In the genomic region with DNA sequence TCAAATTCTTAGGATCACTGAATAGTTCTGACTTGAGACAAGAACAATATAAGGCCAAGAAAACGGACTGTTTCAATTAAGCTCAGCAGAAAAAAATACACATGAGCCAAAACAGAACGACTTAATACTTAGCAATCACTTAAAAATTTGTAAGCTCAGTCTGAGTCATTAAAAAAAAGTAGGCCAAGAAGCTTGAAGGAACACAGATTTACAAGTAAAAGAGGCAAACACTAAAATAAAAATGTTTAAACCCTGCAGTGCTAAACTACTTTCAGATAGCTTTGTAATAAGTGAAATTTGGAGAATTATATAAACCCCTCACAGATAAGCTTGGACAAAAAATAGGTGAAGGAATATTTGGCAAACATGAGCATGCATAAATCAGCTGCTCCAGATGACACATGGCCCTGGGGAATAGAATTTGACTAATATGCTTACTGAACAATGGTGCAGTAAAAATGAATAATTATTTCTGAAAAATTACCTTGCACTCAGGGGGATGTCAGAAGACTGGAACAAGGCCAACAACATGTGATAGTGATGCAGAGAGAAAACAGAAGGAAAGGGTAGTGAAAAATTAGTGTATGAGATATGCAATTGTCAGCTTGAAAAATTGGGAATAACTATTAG, we compare ENCODE assay signal across 11 cellular contexts. TPM values are rescaled to one million over a fixed set of nuclear protein-coding genes. Genes with fewer than 3 reads are reported as not detected.
A peak's percentile ranks its signal among the peaks of the same experiment; 100 is the strongest.
DNase-seq lines count a peak whose midpoint lies in the region; ATAC-seq and TF ChIP-seq lines count a peak whose summit lies in the region.
"Had no signal": no experiment of that assay in that cellular context is flagged by ENCODE, and none has a peak within 500 bp of the region (broad histone marks: within the 10 kb centered on the region; RNA-seq: fewer than 3 reads in every experiment).

No MANE protein-coding gene starts in this region.

- H3K4me1 ChIP-seq in left lung (peaks cover 0 to 7% of the 10 kb centered on the region in 2 donors), GM23338 (ENCODE audit: insufficient read depth) (peaks cover 13% of the 10 kb centered on the region)

- H3K27ac ChIP-seq in AG04450 (ENCODE audit: low read depth, low read length), result no peak overlapping the region
- peak overlapping the region; percentile 61 for H3K27ac ChIP-seq in left lung
- H3K27ac ChIP-seq in GM23338 (ENCODE audit: low read depth), result no peak overlapping the region

- peaks cover 5% of the 10 kb centered on the region for H3K27me3 Mint-ChIP-seq in brain
- H3K27me3 Mint-ChIP-seq in GM23338 (ENCODE audit: insufficient read depth, low read depth, poor library complexity), result peaks cover 10% of the 10 kb centered on the region

- no peaks in the 10 kb centered on the region for H4K20me1 ChIP-seq in GM23338 (replicated peaks; ENCODE audit: insufficient read depth)

- H3K36me3 ChIP-seq in MG63, result no peaks in the 10 kb centered on the region
- no peaks in the 10 kb centered on the region for H3K36me3 ChIP-seq in left lung
- no peaks in the 10 kb centered on the region for H3K36me3 ChIP-seq in GM23338 (ENCODE audit: insufficient read depth)

- DNase-seq in AG04450 (ENCODE audit: low read depth, low spot score) (peak; percentile 68), MG63 (peak; percentile 51), left lung (no peak), NCI-H187 (lab: John Stamatoyannopoulos, UW) (no peak), GM23338 (ENCODE audit: low spot score) (no peak)
- DNase-seq in effector CD4-positive, alpha-beta T cell, result no peak
- DNase-seq: activated naive CD4-positive, alpha-beta T cell treated with anti-CD3 and anti-CD28 coated beads, Interleukin-2, amount 10 ng/mL, durations not matched to agents 7 days and 5 days; left colon had no signal

- H3K4me3 ChIP-seq in AG04450 (ENCODE audit: low read depth, low read length), result no peak overlapping the region
- H3K4me3 ChIP-seq in MG63, result no peak overlapping the region
- H3K4me3 ChIP-seq in left lung, result no peak overlapping the region
- H3K4me3 ChIP-seq in GM23338, result no peak overlapping the region

- H3K36me3 Mint-ChIP-seq in brain (no peaks in the 10 kb centered on the region), GM23338 (ENCODE audit: low read depth) (no peaks in the 10 kb centered on the region)
- H3K36me3 Mint-ChIP-seq: activated naive CD4-positive, alpha-beta T cell treated with anti-CD3 and anti-CD28 coated beads, Interleukin-2, amount 10 ng/mL, durations not matched to agents 7 days and 5 days had no signal

- H3K27ac Mint-ChIP-seq in brain (peak overlapping the region in 4 of 5 experiments; percentile 9 to 89 (median 72)), GM23338 (no peak overlapping the region)
- H3K27ac Mint-ChIP-seq: activated naive CD4-positive, alpha-beta T cell treated with anti-CD3 and anti-CD28 coated beads, Interleukin-2, amount 10 ng/mL, durations not matched to agents 7 days and 5 days had no signal

- peaks cover 59% of the 10 kb centered on the region for H3K4me1 Mint-ChIP-seq in brain
- H3K4me1 Mint-ChIP-seq in GM23338, result peaks cover 41% of the 10 kb centered on the region
- H3K4me1 Mint-ChIP-seq: activated naive CD4-positive, alpha-beta T cell treated with anti-CD3 and anti-CD28 coated beads, Interleukin-2, amount 10 ng/mL, durations not matched to agents 7 days and 5 days had no signal

- H3K4me2 ChIP-seq in GM23338, result no peak overlapping the region

- POLR2A ChIA-PET in AG04450 (lab: Yijun Ruan, JAX), result interaction anchor here (0.5 to 1.6 kb wide), 3 partner anchors 9 to 64 kb away, joined by 3 to 7 read pairs (median 4); no protein-coding TSS in a partner anchor

- H3K27me3 ChIP-seq in AG04450 (ENCODE audit: control insufficient read depth, insufficient read depth, low read length), result no peaks in the 10 kb centered on the region
- no peaks in the 10 kb centered on the region for H3K27me3 ChIP-seq in MG63
- H3K27me3 ChIP-seq in left lung, result no peaks in the 10 kb centered on the region
- peaks cover 32% of the 10 kb centered on the region for H3K27me3 ChIP-seq in GM23338 (ENCODE audit: insufficient read depth)

- no peaks in the 10 kb centered on the region for H3F3A ChIP-seq in GM23338 (replicated peaks; ENCODE audit: low read depth)

- no peaks in the 10 kb centered on the region for H3K9me2 ChIP-seq in GM23338 (ENCODE audit: insufficient read depth)

- intact Hi-C loops in left lung (cut with DNase I), result no loop called here

- peak overlapping the region in 2 of 5 experiments; percentile 2 to 27 for H3K4me3 Mint-ChIP-seq in brain
- no peak overlapping the region for H3K4me3 Mint-ChIP-seq in GM23338
- H3K4me3 Mint-ChIP-seq: activated naive CD4-positive, alpha-beta T cell treated with anti-CD3 and anti-CD28 coated beads, Interleukin-2, amount 10 ng/mL, durations not matched to agents 7 days and 5 days had no signal

- TF ChIP-seq CTCF in AG04450 (IDR thresholded peaks at IDR 0.05; ENCODE audit: low read depth, low read length) (no peak), brain (conservative IDR thresholded peaks at IDR 0.05) (no peak), left lung (IDR thresholded peaks at IDR 0.05) (no peak), GM23338 (conservative IDR thresholded peaks at IDR 0.05; ENCODE audit: low read depth in 2 of 2) (no peak)

- CTCF ChIA-PET in AG04450 (lab: Charles Lee), result interaction anchor here (0.8 kb wide), 1 partner anchor 366 kb away, joined by 4 read pairs; no protein-coding TSS in a partner anchor

- H3K9me3 Mint-ChIP-seq in brain (no peaks in the 10 kb centered on the region), GM23338 (no peaks in the 10 kb centered on the region)
- H3K9me3 Mint-ChIP-seq: activated naive CD4-positive, alpha-beta T cell treated with anti-CD3 and anti-CD28 coated beads, Interleukin-2, amount 10 ng/mL, durations not matched to agents 7 days and 5 days had no signal

- ATAC-seq in left lung (peak; percentile 69), GM23338 (no peak), GM18517 (IDR thresholded peaks at IDR 0.05; ENCODE audit: unreplicated experiment) (no peak)
- ATAC-seq: left colon had no signal

- H3K9me3 ChIP-seq in AG04450 (ENCODE audit: control insufficient read depth, insufficient read depth, low read length) (no peaks in the 10 kb centered on the region), MG63 (no peaks in the 10 kb centered on the region), left lung (no peaks in the 10 kb centered on the region)

- H3K79me2 ChIP-seq in GM23338 (replicated peaks; ENCODE audit: insufficient read depth), result no peaks in the 10 kb centered on the region

- H2AFZ ChIP-seq in GM23338, result no peak overlapping the region

TF ChIP-seq in GM23338, 12 proteins besides CTCF, POLR2A, EP300 and RAD21 (continues in another document):
- TF ChIP-seq POLR2AphosphoS5 (IDR thresholded peaks at IDR 0.05; ENCODE audit: low read depth), result no peak
- no peak for TF ChIP-seq EZH2phosphoT487 (IDR thresholded peaks at IDR 0.05; ENCODE audit: unreplicated experiment)
- no peak for TF ChIP-seq EZH2 (IDR thresholded peaks at IDR 0.05; ENCODE audit: low read depth, unreplicated experiment)
- no peak for TF ChIP-seq JUNB (IDR thresholded peaks at IDR 0.05; ENCODE audit: unreplicated experiment)
- no peak for TF ChIP-seq STAT1 (IDR thresholded peaks at IDR 0.05; ENCODE audit: unreplicated experiment)
- TF ChIP-seq, protein P1, sequence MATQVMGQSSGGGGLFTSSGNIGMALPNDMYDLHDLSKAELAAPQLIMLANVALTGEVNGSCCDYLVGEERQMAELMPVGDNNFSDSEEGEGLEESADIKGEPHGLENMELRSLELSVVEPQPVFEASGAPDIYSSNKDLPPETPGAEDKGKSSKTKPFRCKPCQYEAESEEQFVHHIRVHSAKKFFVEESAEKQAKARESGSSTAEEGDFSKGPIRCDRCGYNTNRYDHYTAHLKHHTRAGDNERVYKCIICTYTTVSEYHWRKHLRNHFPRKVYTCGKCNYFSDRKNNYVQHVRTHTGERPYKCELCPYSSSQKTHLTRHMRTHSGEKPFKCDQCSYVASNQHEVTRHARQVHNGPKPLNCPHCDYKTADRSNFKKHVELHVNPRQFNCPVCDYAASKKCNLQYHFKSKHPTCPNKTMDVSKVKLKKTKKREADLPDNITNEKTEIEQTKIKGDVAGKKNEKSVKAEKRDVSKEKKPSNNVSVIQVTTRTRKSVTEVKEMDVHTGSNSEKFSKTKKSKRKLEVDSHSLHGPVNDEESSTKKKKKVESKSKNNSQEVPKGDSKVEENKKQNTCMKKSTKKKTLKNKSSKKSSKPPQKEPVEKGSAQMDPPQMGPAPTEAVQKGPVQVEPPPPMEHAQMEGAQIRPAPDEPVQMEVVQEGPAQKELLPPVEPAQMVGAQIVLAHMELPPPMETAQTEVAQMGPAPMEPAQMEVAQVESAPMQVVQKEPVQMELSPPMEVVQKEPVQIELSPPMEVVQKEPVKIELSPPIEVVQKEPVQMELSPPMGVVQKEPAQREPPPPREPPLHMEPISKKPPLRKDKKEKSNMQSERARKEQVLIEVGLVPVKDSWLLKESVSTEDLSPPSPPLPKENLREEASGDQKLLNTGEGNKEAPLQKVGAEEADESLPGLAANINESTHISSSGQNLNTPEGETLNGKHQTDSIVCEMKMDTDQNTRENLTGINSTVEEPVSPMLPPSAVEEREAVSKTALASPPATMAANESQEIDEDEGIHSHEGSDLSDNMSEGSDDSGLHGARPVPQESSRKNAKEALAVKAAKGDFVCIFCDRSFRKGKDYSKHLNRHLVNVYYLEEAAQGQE (IDR thresholded peaks at IDR 0.05; ENCODE audit: unreplicated experiment), result no peak
- TF ChIP-seq ZNF114 (CRISPR knock-in tag; IDR thresholded peaks at IDR 0.05), result no peak
- no peak for TF ChIP-seq ZNF331 (CRISPR knock-in tag; IDR thresholded peaks at IDR 0.05; ENCODE audit: low read depth)

RNA-seq across cellular contexts. Expression of a gene that starts 49.6 kb away (rescaled TPM):
- 2.4 and 2.6 TPM in 2 replicates for polyA plus RNA-seq in AG04450 (2011; rRNA removed)
- polyA minus RNA-seq in AG04450 (2011; rRNA and poly(A)+ RNA removed), result 2.7 and 5.3 TPM in 2 replicates
- total RNA-seq in MG63 (2014; rRNA removed; shearing (Covaris generic); ENCODE audit: low replicate concordance), result 7.4 and 16.5 TPM in 2 replicates
- 6.6 TPM for polyA plus RNA-seq in brain (ENCODE audit: insufficient read depth, low read depth, low replicate concordance)
- total RNA-seq in left lung, result 1 to 10 TPM; 2.5 TPM
- total RNA-seq in GM23338 (2014; rRNA removed; shearing (Covaris generic)), result 5.4 and 7.3 TPM in 2 replicates
- polyA plus RNA-seq in GM23338 (2016; fragmentation: Nextera tagmentation; extraction: Ambion mirVana), result 5.0 and 6.4 TPM in 2 replicates
- total RNA-seq: T-helper 2 cell treated with Interferon-gamma antibody and Interleukin-4, amounts not matched to agents 100 ng/mL and 5 ng/mL, for 36 hours had no signal

Comparison
In these comparisons a context has a peak if more than half of its experiments do, and no peak if none do; other contexts are left out.
1. DNase-seq: peak in AG04450 (single experiment) and MG63 (single experiment); none in left lung (0 of 2), NCI-H187 (0 of 2), GM23338 (single experiment) and effector CD4-positive, alpha-beta T cell (single experiment).
2. H3K27ac ChIP-seq: peak in left lung (2 of 2); none in AG04450 (single experiment) and GM23338 (single experiment).